11 cellular contexts compared by ENCODE assay signal in genomic region chr12:6178981-6179761, GRCh38. TPM values are rescaled to one million over a fixed set of nuclear protein-coding genes. Genes with fewer than 3 reads are reported as not detected.
A peak's percentile ranks its signal among the peaks of the same experiment; 100 is the strongest.
DNase-seq lines count a peak whose midpoint lies in the region; TF ChIP-seq lines count a peak whose summit lies in the region.
"Had no signal": no experiment of that assay in that cellular context is flagged by ENCODE, and none has a peak within 500 bp of the region (broad histone marks: within the 10 kb centered on the region; RNA-seq: fewer than 3 reads in every experiment).

No MANE protein-coding gene starts in this region.

- H3K9ac ChIP-seq in NT2/D1 (ENCODE audit: insufficient read length, low read depth) (no peak overlapping the region), mesenchymal stem cell (ENCODE audit: low read length) (no peak overlapping the region)

- H3K18ac ChIP-seq in mesenchymal stem cell (ENCODE audit: low read depth in 1 of 2, low read length in 2 of 2): peak overlapping the region; percentile 67 to 76

- H2BK5ac ChIP-seq in mesenchymal stem cell (ENCODE audit: low read depth, low read length, poor library complexity, severe bottlenecking): no peak overlapping the region

- CTCF ChIA-PET in A673 (lab: Charles Lee): no interaction called here

- peak overlapping the region; percentile 93 for H4K8ac ChIP-seq in mesenchymal stem cell (ENCODE audit: low read length)

- TF ChIP-seq CTCF in dorsolateral prefrontal cortex (IDR thresholded peaks at IDR 0.05 in 54 of 56, conservative IDR thresholded peaks at IDR 0.05 in 2 of 56; ENCODE audit: low read depth in 1 of 56, partially characterized antibody in 56 of 56) (peak in 6 of 56 donors; percentile 8 to 30 (median 14)), tibial artery (IDR thresholded peaks at IDR 0.05) (no peak), A673 (conservative IDR thresholded peaks at IDR 0.05; ENCODE audit: low read depth, low read length) (no peak)

- peaks cover under 1% of the 10 kb centered on the region; the same call in 1 of the 2 replicates for H3K9me3 ChIP-seq in NT2/D1 (ENCODE audit: insufficient read depth, low read length)
- H3K9me3 ChIP-seq in mesenchymal stem cell (ENCODE audit: control insufficient read depth, low read length): no peaks in the 10 kb centered on the region
- no peaks in the 10 kb centered on the region for H3K9me3 ChIP-seq in tibial artery
- H3K9me3 ChIP-seq in A673 (ENCODE audit: low read depth, low read length, poor library complexity, severe bottlenecking): no peaks in the 10 kb centered on the region

- H2BK15ac ChIP-seq in mesenchymal stem cell (ENCODE audit: low read depth, poor library complexity, severe bottlenecking): peak overlapping the region; percentile 21

- peak overlapping the region in 1 of 2 experiments; percentile 88 for H3K14ac ChIP-seq in mesenchymal stem cell (ENCODE audit: low read length in 2 of 2)

- H2AFZ ChIP-seq in mesenchymal stem cell (ENCODE audit: low read depth, low read length): peak overlapping the region; percentile 42

- H3K27ac ChIP-seq in dorsolateral prefrontal cortex (peak overlapping the region in 33 of 59 donors; percentile 6 to 73 (median 41)), mesenchymal stem cell (ENCODE audit: low read length, poor library complexity, severe bottlenecking) (peak overlapping the region; percentile 28), tibial artery (peak overlapping the region; percentile 70 to 82), A673 (ENCODE audit: low read depth, low read length, poor library complexity, severe bottlenecking) (no peak overlapping the region)

- peak overlapping the region in 1 of 2 experiments; percentile 34 for H3K23ac ChIP-seq in mesenchymal stem cell (ENCODE audit: low read length in 2 of 2)

- no peak overlapping the region for H3K4me3 ChIP-seq in NT2/D1 (ENCODE audit: insufficient read length, low read depth)
- H3K4me3 ChIP-seq in dorsolateral prefrontal cortex: no peak overlapping the region
- H3K4me3 ChIP-seq in mesenchymal stem cell (ENCODE audit: insufficient read depth in 1 of 2, low read depth in 1 of 2, low read length in 2 of 2): no peak overlapping the region
- no peak overlapping the region for H3K4me3 ChIP-seq in tibial artery
- no peak overlapping the region for H3K4me3 ChIP-seq in A673 (ENCODE audit: low read depth, low read length, poor library complexity, severe bottlenecking)

- H2BK120ac ChIP-seq in mesenchymal stem cell (ENCODE audit: low read depth, low read length): peak overlapping the region; percentile 75

- peak overlapping the region; percentile 57 to 81 for H3K4ac ChIP-seq in mesenchymal stem cell (ENCODE audit: low read depth in 1 of 2, low read length in 2 of 2)

- no peaks in the 10 kb centered on the region for H3K79me1 ChIP-seq in mesenchymal stem cell (replicated peaks; ENCODE audit: low read length, poor library complexity, severe bottlenecking)

- POLR2A ChIA-PET in A673 (lab: Charles Lee; ENCODE audit: low non-redundant PET): no interaction called here

- no TSS peak for BruUV-seq in A673 (replicated peaks; lab: Mats Ljungman, UMichigan)

- peaks cover 18% of the 10 kb centered on the region for H3K4me1 ChIP-seq in NT2/D1 (ENCODE audit: insufficient read depth, insufficient read length)
- peaks cover 40% of the 10 kb centered on the region for H3K4me1 ChIP-seq in mesenchymal stem cell (ENCODE audit: control insufficient read depth, insufficient read depth, low read depth, low read length)
- H3K4me1 ChIP-seq in tibial artery: peaks cover 23 to 56% (median 49%) of the 10 kb centered on the region in 4 donors
- H3K4me1 ChIP-seq in A673 (ENCODE audit: insufficient read depth, low read length, poor library complexity, severe bottlenecking): no peaks in the 10 kb centered on the region

- DNase-seq in NT2/D1 (ENCODE audit: low read depth, low spot score) (peak; percentile 84), dorsolateral prefrontal cortex (peak in 1 of 10 donors; percentile 34), mesenchymal stem cell (peak; percentile 86), tibial artery (no peak), A673 (ENCODE audit: low spot score) (no peak)
- no peak for DNase-seq in activated naive CD4-positive, alpha-beta T cell (lab: John Stamatoyannopoulos, UW)
- DNase-seq in activated CD4-positive, alpha-beta T cell treated with anti-CD3 and anti-CD28 coated beads, Interleukin-2, amount 50 U/mL, for 48 hours: no peak
- DNase-seq: activated CD4-positive, alpha-beta T cell treated with anti-CD3 and anti-CD28 coated beads for 1 hour; activated naive CD4-positive, alpha-beta T cell treated with Interleukin-2 at 50 U/mL for 16 hours; NCI-H187 treated with DMSO at 0.1 percent for 48 hours had no signal

- H2AK5ac ChIP-seq in mesenchymal stem cell (ENCODE audit: low read length, severe bottlenecking): peak overlapping the region; percentile 64

- no peak overlapping the region for H3K4me2 ChIP-seq in mesenchymal stem cell (ENCODE audit: low read length, poor library complexity, severe bottlenecking)

- 23% methylated on average over 10 of the region's 10 CpGs for WGBS in mesenchymal stem cell

- H4K91ac ChIP-seq in mesenchymal stem cell (ENCODE audit: low read length): peak overlapping the region; percentile 90

- intact Hi-C loops in dorsolateral prefrontal cortex (cut with DNase I): no loop called here
- intact Hi-C loops in tibial artery (cut with DNase I; ENCODE audit: low total_unique reads): no loop called here
- intact Hi-C loops in A673 (cut with micrococcal nuclease; ENCODE audit: unreplicated experiment): no loop called here

- H3K36me3 ChIP-seq in NT2/D1 (ENCODE audit: insufficient read depth, insufficient read length, low read length): no peaks in the 10 kb centered on the region
- H3K36me3 ChIP-seq in mesenchymal stem cell (ENCODE audit: control insufficient read depth in 1 of 2, insufficient read depth in 2 of 2, low read depth in 1 of 2, low read length in 2 of 2): no peaks in the 10 kb centered on the region
- no peaks in the 10 kb centered on the region for H3K36me3 ChIP-seq in tibial artery
- no peaks in the 10 kb centered on the region for H3K36me3 ChIP-seq in A673 (ENCODE audit: insufficient read depth, low read length, poor library complexity, severe bottlenecking)

- H2BK12ac ChIP-seq in mesenchymal stem cell (ENCODE audit: low read length in 2 of 2): peak overlapping the region; percentile 78 to 87

- H3K27me3 ChIP-seq in NT2/D1 (ENCODE audit: insufficient read depth, insufficient read length) (no peaks in the 10 kb centered on the region), dorsolateral prefrontal cortex (no peaks in the 10 kb centered on the region), mesenchymal stem cell (ENCODE audit: control insufficient read depth in 1 of 2, insufficient read depth in 1 of 2, low read length in 2 of 2) (no peaks in the 10 kb centered on the region), tibial artery (no peaks in the 10 kb centered on the region), A673 (replicated peaks; ENCODE audit: insufficient read depth, low read depth, low read length, poor library complexity) (no peaks in the 10 kb centered on the region)

RNA-seq across cellular contexts. Expression of gene CD9, which starts 21.0 kb away (rescaled TPM):
- total RNA-seq in dorsolateral prefrontal cortex: 100 to 1,000 TPM in 60 of 120 experiments, 10 to 100 TPM in 60; 29.3 to 364 (median 99.0) TPM
- 253 TPM for polyA plus RNA-seq in mesenchymal stem cell (2013, experiment 1 of 2)
- polyA plus RNA-seq in mesenchymal stem cell (2013, experiment 2 of 2): 270 TPM
- 2.8 TPM in 2 replicates for total RNA-seq in A673 (2021)

RNA-seq across cellular contexts. Expression of gene VWF, which starts 54.7 kb away (rescaled TPM):
- total RNA-seq in dorsolateral prefrontal cortex (100 to 1,000 TPM in 52 of 120 experiments, 10 to 100 TPM in 68; 40.1 to 267 (median 91.6) TPM), A673 (2021) (not detected in 2 replicates)
- 0.07 TPM for polyA plus RNA-seq in mesenchymal stem cell (2013, experiment 1 of 2)
- 0.12 TPM for polyA plus RNA-seq in mesenchymal stem cell (2013, experiment 2 of 2)
- total RNA-seq: HT-29 had no signal

Comparison
In these comparisons a context has a peak if more than half of its experiments do, and no peak if none do; other contexts are left out.
1. DNase-seq: peak in NT2/D1 (single experiment) and mesenchymal stem cell (single experiment); none in tibial artery (0 of 2), A673 (single experiment), activated naive CD4-positive, alpha-beta T cell (0 of 4) and activated CD4-positive, alpha-beta T cell treated with anti-CD3 and anti-CD28 coated beads, Interleukin-2, amount 50 U/mL, for 48 hours (0 of 2).
2. RNA of gene VWF, which starts 54.7 kb away (total RNA-seq): 40.1 to 267 TPM in dorsolateral prefrontal cortex; not detected in A673; every median in the first group is over 10 times any median in the second.